35 cellular contexts compared by ENCODE assay signal in the genomic region with DNA sequence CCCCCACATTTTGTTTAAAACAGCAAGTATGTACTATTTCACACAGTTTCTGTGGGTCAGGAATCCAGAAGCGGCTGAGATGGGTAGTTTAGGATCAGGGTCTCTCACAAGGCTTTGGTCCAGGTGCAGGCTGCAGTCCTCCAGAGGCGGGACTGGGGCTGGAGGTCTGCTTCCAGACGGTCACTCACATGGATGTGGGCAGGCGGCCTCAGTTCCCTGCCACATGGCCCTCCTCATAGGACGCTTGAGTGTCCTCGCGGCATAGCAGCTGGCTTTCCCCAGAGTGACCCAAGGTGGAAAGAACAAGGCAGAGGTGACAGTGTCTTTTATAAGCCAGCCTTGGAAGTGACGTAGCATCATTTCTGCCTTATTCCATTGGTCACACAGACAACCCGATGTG. TPM values are rescaled to one million over a fixed set of nuclear protein-coding genes. Genes with fewer than 3 reads are reported as not detected.
"Had no signal": no experiment of that assay in that cellular context is flagged by ENCODE, and none has a peak within 500 bp of the region (broad histone marks: within the 10 kb centered on the region; RNA-seq: fewer than 3 reads in every experiment).

No MANE protein-coding gene starts in this region.

- FAIRE-seq: astrocyte, colon had no signal

- H3K27ac ChIP-seq: brain microvascular endothelial cell, epithelial cell of prostate, esophagus squamous epithelium, gastroesophageal sphincter, VCaP had no signal

- H3K4me3 ChIP-seq: esophagus squamous epithelium, gastroesophageal sphincter had no signal

- H3K27me3 ChIP-seq: brain microvascular endothelial cell, esophagus squamous epithelium, gastroesophageal sphincter had no signal

- H3K36me3 Mint-ChIP-seq: WTC11 had no signal

- H3K9me3 Mint-ChIP-seq: activated CD4-positive, alpha-beta memory T cell treated with anti-CD3 and anti-CD28 coated beads for 36 hours; activated T-helper 1 cell treated with anti-CD3 and anti-CD28 coated beads, Interleukin-12 subunit alpha, Interleukin-12 subunit beta, Interleukin-2, Interleukin-4 antibody, amounts not matched to agents 30 ng/mL and 10 ng/mL and 1 ng/mL, durations not matched to agents 14 hours and 24 hours and 36 hours; activated T-helper 2 cell treated with anti-CD3 and anti-CD28 coated beads, Interferon-gamma antibody, Interleukin-2, Interleukin-4, amounts not matched to agents 10 μg/mL and 5 μg/mL and 100 μg/mL, durations not matched to agents 14 hours and 24 hours and 36 hours; central memory CD8-positive, alpha-beta T cell; effector memory CD8-positive, alpha-beta T cell; WTC11 had no signal

- H3K4me3 Mint-ChIP-seq: activated CD4-positive, alpha-beta memory T cell treated with anti-CD3 and anti-CD28 coated beads for 36 hours; activated CD8-positive, alpha-beta memory T cell treated with anti-CD3 and anti-CD28 coated beads, Interleukin-2, amount 10 ng/mL, durations not matched to agents 7 days and 5 days; activated CD8-positive, alpha-beta T cell treated with anti-CD3 and anti-CD28 coated beads, Interleukin-2, amount 10 ng/mL, durations not matched to agents 7 days and 5 days; activated naive CD8-positive, alpha-beta T cell; activated T-helper 1 cell treated with anti-CD3 and anti-CD28 coated beads, Interleukin-12 subunit alpha, Interleukin-12 subunit beta, Interleukin-2, Interleukin-4 antibody, amounts not matched to agents 30 ng/mL and 10 ng/mL and 1 ng/mL, durations not matched to agents 14 hours and 24 hours and 36 hours; central memory CD8-positive, alpha-beta T cell; effector memory CD8-positive, alpha-beta T cell; WTC11 had no signal

- DNase-seq: activated CD4-positive, alpha-beta memory T cell treated with anti-CD3 and anti-CD28 coated beads for 36 hours; activated CD4-positive, alpha-beta T cell treated with anti-CD3 and anti-CD28 coated beads for 1 hour; activated CD4-positive, alpha-beta T cell treated with anti-CD3 and anti-CD28 coated beads for 48 hours; activated CD4-positive, alpha-beta T cell treated with anti-CD3 and anti-CD28 coated beads, Interleukin-2, amount 50 U/mL, for 1 hour; activated CD8-positive, alpha-beta memory T cell treated with anti-CD3 and anti-CD28 coated beads, Interleukin-2, amount 10 ng/mL, durations not matched to agents 7 days and 5 days; activated CD8-positive, alpha-beta memory T cell treated with anti-CD3 and anti-CD28 coated beads, Interleukin-2, amount 50 U/mL, for 4 hours; activated CD8-positive, alpha-beta T cell treated with anti-CD3 and anti-CD28 coated beads, Interleukin-2, amount 10 ng/mL, durations not matched to agents 7 days and 5 days; activated gamma-delta T cell treated with Interleukin-2 at 50 U/mL for 16 hours; activated naive CD4-positive, alpha-beta T cell treated with anti-CD3 and anti-CD28 coated beads, Interleukin-2, amount 50 U/mL, for 16 hours; activated naive CD4-positive, alpha-beta T cell treated with Interleukin-2 at 50 U/mL for 16 hours; activated T-cell treated with anti-CD3 and anti-CD28 coated beads, Interleukin-2, amount 50 U/mL, for 1 hour; activated T-cell treated with anti-CD3 and anti-CD28 coated beads, Interleukin-2, amount 50 U/mL, for 48 hours; amniotic stem cell; anterior cingulate cortex; brain microvascular endothelial cell; cortex of kidney; dermis blood vessel endothelial cell; effector CD4-positive, alpha-beta T cell; effector memory CD8-positive, alpha-beta T cell; esophagus squamous epithelium; foreskin melanocyte; T-helper 2 cell had no signal

- H3K27ac Mint-ChIP-seq: activated CD4-positive, alpha-beta memory T cell treated with anti-CD3 and anti-CD28 coated beads for 36 hours; activated CD8-positive, alpha-beta memory T cell treated with anti-CD3 and anti-CD28 coated beads, Interleukin-2, amount 10 ng/mL, durations not matched to agents 7 days and 5 days; activated CD8-positive, alpha-beta T cell treated with anti-CD3 and anti-CD28 coated beads, Interleukin-2, amount 10 ng/mL, durations not matched to agents 7 days and 5 days; activated naive CD8-positive, alpha-beta T cell; activated T-helper 1 cell treated with anti-CD3 and anti-CD28 coated beads, Interleukin-12 subunit alpha, Interleukin-12 subunit beta, Interleukin-2, Interleukin-4 antibody, amounts not matched to agents 30 ng/mL and 10 ng/mL and 1 ng/mL, durations not matched to agents 14 hours and 24 hours and 36 hours; activated T-helper 2 cell treated with anti-CD3 and anti-CD28 coated beads, Interferon-gamma antibody, Interleukin-2, Interleukin-4, amounts not matched to agents 10 μg/mL and 5 μg/mL and 100 μg/mL, durations not matched to agents 14 hours and 24 hours and 36 hours; effector memory CD8-positive, alpha-beta T cell; WTC11 had no signal

- H3K27me3 Mint-ChIP-seq: activated CD4-positive, alpha-beta memory T cell treated with anti-CD3 and anti-CD28 coated beads for 36 hours; activated CD8-positive, alpha-beta memory T cell treated with anti-CD3 and anti-CD28 coated beads, Interleukin-2, amount 10 ng/mL, durations not matched to agents 7 days and 5 days; activated naive CD8-positive, alpha-beta T cell; central memory CD8-positive, alpha-beta T cell; effector memory CD8-positive, alpha-beta T cell had no signal

- H3K36me3 ChIP-seq: brain microvascular endothelial cell had no signal

- H3K9me3 ChIP-seq: esophagus squamous epithelium, gastroesophageal sphincter had no signal

RNA-seq across cellular contexts. Expression of gene RBP5, which starts 11.8 kb away (rescaled TPM):
- total RNA-seq: activated T-helper 1 cell treated with anti-CD3 and anti-CD28 coated beads, Interleukin-12 subunit alpha, Interleukin-12 subunit beta, Interleukin-2, Interleukin-4 antibody, amounts not matched to agents 30 ng/mL and 10 ng/mL and 1 ng/mL, durations not matched to agents 14 hours and 24 hours and 36 hours; activated T-helper 2 cell treated with anti-CD3 and anti-CD28 coated beads, Interferon-gamma antibody, Interleukin-2, Interleukin-4, amounts not matched to agents 10 μg/mL and 5 μg/mL and 100 μg/mL, durations not matched to agents 14 hours and 24 hours and 36 hours; astrocyte; bronchial epithelial cell; dermis blood vessel endothelial cell; fibroblast of lung; fibroblast of villous mesenchyme had no signal
- polyA plus RNA-seq: fibroblast of lung had no signal
